ENCODE assay signal across 1 cellular context in the genomic region with DNA sequence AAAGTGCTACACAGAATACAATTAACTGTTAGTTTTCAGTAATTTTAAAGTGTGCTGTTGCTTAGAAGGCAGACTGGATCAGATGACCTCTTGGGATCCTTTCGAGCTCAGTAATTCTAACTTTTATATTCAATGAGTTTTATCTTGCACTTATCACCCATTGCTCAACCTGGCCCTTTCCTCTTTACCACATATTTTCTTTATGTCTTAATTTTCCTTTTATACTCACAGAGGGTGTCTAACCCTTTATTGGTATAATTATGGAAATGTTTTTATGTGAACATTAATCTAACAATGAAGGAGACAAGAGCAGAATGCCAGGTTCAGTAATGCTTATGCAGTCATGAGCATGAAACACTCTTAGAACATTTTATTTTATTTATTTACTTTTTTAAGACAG.
TF ChIP-seq lines count a peak whose summit lies in the region.

No MANE protein-coding gene starts in this region.

TF ChIP-seq in HEK293, 187 proteins besides CTCF, POLR2A, EP300 and RAD21 (continued from another document):
- peak; percentile 71; the same call in 1 of the 2 replicates for TF ChIP-seq BCL11A (tag by site-specific recombination; IDR thresholded peaks at IDR 0.05; ENCODE audit: low read depth)
- TF ChIP-seq, protein P1, sequence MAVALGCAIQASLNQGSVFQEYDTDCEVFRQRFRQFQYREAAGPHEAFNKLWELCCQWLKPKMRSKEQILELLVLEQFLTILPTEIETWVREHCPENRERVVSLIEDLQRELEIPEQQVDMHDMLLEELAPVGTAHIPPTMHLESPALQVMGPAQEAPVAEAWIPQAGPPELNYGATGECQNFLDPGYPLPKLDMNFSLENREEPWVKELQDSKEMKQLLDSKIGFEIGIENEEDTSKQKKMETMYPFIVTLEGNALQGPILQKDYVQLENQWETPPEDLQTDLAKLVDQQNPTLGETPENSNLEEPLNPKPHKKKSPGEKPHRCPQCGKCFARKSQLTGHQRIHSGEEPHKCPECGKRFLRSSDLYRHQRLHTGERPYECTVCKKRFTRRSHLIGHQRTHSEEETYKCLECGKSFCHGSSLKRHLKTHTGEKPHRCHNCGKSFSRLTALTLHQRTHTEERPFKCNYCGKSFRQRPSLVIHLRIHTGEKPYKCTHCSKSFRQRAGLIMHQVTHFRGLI (tag by site-specific recombination; IDR thresholded peaks at IDR 0.05): no peak
- TF ChIP-seq, protein P2, sequence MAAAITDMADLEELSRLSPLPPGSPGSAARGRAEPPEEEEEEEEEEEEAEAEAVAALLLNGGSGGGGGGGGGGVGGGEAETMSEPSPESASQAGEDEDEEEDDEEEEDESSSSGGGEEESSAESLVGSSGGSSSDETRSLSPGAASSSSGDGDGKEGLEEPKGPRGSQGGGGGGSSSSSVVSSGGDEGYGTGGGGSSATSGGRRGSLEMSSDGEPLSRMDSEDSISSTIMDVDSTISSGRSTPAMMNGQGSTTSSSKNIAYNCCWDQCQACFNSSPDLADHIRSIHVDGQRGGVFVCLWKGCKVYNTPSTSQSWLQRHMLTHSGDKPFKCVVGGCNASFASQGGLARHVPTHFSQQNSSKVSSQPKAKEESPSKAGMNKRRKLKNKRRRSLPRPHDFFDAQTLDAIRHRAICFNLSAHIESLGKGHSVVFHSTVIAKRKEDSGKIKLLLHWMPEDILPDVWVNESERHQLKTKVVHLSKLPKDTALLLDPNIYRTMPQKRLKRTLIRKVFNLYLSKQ (tag by site-specific recombination; IDR thresholded peaks at IDR 0.05; ENCODE audit: borderline replicate concordance): no peak
